In the genomic region with DNA sequence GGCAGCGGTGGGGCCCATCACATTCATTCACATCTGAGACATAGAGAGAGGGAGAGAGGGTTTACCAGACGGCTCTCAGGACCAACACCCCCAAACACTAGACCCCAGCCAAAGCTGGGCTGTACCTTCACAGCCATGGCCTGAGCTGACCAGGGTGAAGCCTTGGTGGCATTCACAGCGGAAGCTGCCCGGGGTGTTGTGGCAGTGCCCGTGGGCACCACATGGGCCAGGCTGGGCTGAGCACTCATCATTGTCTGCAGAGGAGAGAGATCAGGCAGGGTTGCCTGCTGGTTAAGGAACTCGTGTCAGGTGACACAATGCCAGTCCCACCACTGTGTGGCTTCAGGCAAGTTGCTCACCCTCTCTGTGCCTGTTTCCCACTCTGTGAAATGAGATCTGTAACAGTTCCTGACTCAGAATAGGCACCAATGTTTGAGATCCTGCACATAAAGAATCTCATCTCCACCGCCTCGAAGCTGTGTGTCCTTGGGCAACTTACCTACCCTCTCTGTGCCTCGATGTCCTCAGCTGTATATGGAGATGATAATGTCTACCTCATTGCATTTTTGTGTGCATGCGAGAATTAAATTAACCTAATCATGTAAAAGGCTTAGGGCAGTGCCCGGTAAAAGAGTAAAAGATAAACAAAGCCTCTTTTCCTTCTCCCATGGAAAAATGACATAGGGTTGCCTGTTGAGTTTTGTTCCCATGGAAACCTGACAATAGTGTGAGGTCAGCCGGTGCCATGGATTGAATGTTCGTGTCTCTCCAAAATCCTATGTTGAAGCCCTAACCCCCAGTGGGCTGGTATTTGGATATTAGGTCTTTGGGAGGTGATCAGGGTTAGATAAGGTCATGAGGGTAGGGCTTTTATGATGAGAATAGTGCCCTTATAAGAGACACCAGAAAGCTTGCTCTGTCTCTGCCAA, we compare ENCODE assay signal across 25 cellular contexts. TPM values are rescaled to one million over a fixed set of nuclear protein-coding genes. Genes with fewer than 3 reads are reported as not detected.
"Had no signal": no experiment of that assay in that cellular context is flagged by ENCODE, and none has a peak within 500 bp of the region (broad histone marks: within the 10 kb centered on the region; RNA-seq: fewer than 3 reads in every experiment).

No MANE protein-coding gene starts in this region.

- DNase-seq: activated CD4-positive, alpha-beta T cell treated with anti-CD3 and anti-CD28 coated beads, Interleukin-2, amount 10 ng/mL, durations not matched to agents 7 days and 5 days; activated CD8-positive, alpha-beta memory T cell treated with anti-CD3 and anti-CD28 coated beads, Interleukin-2, amount 50 U/mL, for 4 hours; activated CD8-positive, alpha-beta T cell treated with anti-CD3 and anti-CD28 coated beads, Interleukin-2, amount 10 ng/mL, durations not matched to agents 7 days and 5 days; activated gamma-delta T cell; activated T-cell treated with anti-CD3 and anti-CD28 coated beads, Interleukin-2, amount 50 U/mL, for 48 hours; effector CD4-positive, alpha-beta T cell; esophagus squamous epithelium; heart right ventricle; immature natural killer cell; left ventricle myocardium superior; mucosa of descending colon; naive B cell; stimulated activated naive CD8-positive, alpha-beta T cell treated with anti-CD3 and anti-CD28 coated beads, Interleukin-15, Interleukin-2, amounts not matched to agents 100 U/mL and 50 U/mL, for 24 hours; substantia nigra; T-helper 1 cell; T-helper 9 cell had no signal

- H3K36me3 ChIP-seq: ascending aorta, esophagus squamous epithelium, heart right ventricle, prostate gland, right atrium auricular region, tibial nerve had no signal

- H3K4me1 ChIP-seq: ascending aorta, esophagus squamous epithelium, heart right ventricle, prostate gland, right atrium auricular region, tibial nerve had no signal

- H3K27ac ChIP-seq: ascending aorta, coronary artery, esophagus squamous epithelium, heart right ventricle, prostate gland, right atrium auricular region, tibial nerve had no signal

- H3K4me3 ChIP-seq: ascending aorta, coronary artery, esophagus squamous epithelium, heart right ventricle, mucosa of descending colon, prostate gland, right atrium auricular region, tibial nerve had no signal

- H3K9me3 ChIP-seq: prostate gland had no signal

- ATAC-seq: activated CD4-positive, CD25-positive, alpha-beta regulatory T cell treated with anti-CD3 and anti-CD28 coated beads, Interleukin-2, amount 50 U/mL, for 24 hours; activated CD8-positive, alpha-beta T cell treated with anti-CD3 and anti-CD28 coated beads, Interleukin-2, amount 10 ng/mL, durations not matched to agents 7 days and 5 days; heart right ventricle; left ventricle myocardium superior; mucosa of descending colon; stimulated activated naive CD8-positive, alpha-beta T cell treated with anti-CD3 and anti-CD28 coated beads, Interleukin-15, Interleukin-2, amounts not matched to agents 100 U/mL and 50 U/mL, for 24 hours had no signal

- H3K27me3 ChIP-seq: ascending aorta, esophagus squamous epithelium, heart right ventricle, right atrium auricular region, tibial nerve had no signal

RNA-seq across cellular contexts. Expression of a gene that starts 22.9 kb away (rescaled TPM):
- total RNA-seq: ascending aorta, esophagus squamous epithelium, heart right ventricle, left ventricle myocardium superior, mucosa of descending colon, neural crest cell, osteoblast, prostate gland, right atrium auricular region, skeletal muscle tissue, tibial nerve had no signal
- polyA plus RNA-seq: heart right ventricle had no signal
